12 cellular contexts compared by ENCODE assay signal in the genomic region with DNA sequence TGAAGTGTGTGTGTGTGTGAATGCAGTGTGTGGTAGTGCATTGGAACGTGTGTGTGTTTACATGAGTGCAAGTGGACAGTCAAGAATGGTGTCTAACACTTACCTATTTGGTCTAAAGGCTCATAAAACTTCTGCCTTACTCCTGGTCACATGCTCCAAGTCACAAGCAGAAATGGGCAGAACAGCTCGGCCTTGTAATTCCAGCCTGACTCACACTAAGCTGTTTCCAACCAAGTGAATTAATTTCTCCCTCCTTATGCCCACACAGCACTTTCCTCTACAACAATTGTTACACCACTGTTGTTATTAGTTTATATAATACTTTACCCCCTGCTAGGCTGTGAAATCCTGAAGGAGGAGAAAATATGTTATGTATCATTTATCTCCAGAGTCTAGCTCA. TPM values are rescaled to one million over a fixed set of nuclear protein-coding genes. Genes with fewer than 3 reads are reported as not detected.
DNase-seq lines count a peak whose midpoint lies in the region; TF ChIP-seq lines count a peak whose summit lies in the region.
"Had no signal": no experiment of that assay in that cellular context is flagged by ENCODE, and none has a peak within 500 bp of the region (broad histone marks: within the 10 kb centered on the region; RNA-seq: fewer than 3 reads in every experiment).

No MANE protein-coding gene starts in this region.

- peaks cover 14% of the 10 kb centered on the region for H3K9me3 ChIP-seq in MG63

- DNase-seq in A172 (ENCODE audit: low spot score) = peak; percentile 68
- peak; percentile 73 for DNase-seq in MG63
- DNase-seq in epithelial cell of proximal tubule (ENCODE audit: low read depth) = peak; percentile 94
- DNase-seq in myocyte (ENCODE audit: low read depth) = peak; percentile 13
- DNase-seq in HuH-7 (ENCODE audit: low spot score) = no peak
- DNase-seq in SW480 (ENCODE audit: low spot score) = no peak
- DNase-seq in stimulated activated CD4-positive, alpha-beta T cell treated with anti-CD3 and anti-CD28 coated beads, Interleukin-15, amount 100 ng/mL, for 24 hours = no peak
- no peak for DNase-seq in cerebellar cortex (ENCODE audit: low spot score)
- DNase-seq: GOT3; MV-4-11; stimulated activated CD4-positive, alpha-beta T cell treated with anti-CD3 and anti-CD28 coated beads, Interleukin-12 subunit alpha, Interleukin-12 subunit beta, amount 100 ng/mL, for 4 hours; T-helper 1 cell had no signal

- peaks cover 40% of the 10 kb centered on the region for H3K36me3 ChIP-seq in MG63

- H3K4me3 ChIP-seq in MG63 (no peak overlapping the region), epithelial cell of proximal tubule (ENCODE audit: low read depth, low read length) (no peak overlapping the region)

- no peak for TF ChIP-seq CTCF in epithelial cell of proximal tubule (conservative IDR thresholded peaks at IDR 0.05; ENCODE audit: low read depth, low read length)

- H3K27me3 ChIP-seq in MG63 = no peaks in the 10 kb centered on the region

RNA-seq across cellular contexts. Expression of a gene that starts 43.8 kb away (rescaled TPM):
- 73.0 and 84.2 TPM in 2 replicates for total RNA-seq in A172 (2014; rRNA removed; shearing (Covaris generic))
- 38.1 and 51.2 TPM in 2 replicates for total RNA-seq in MG63 (2014; rRNA removed; shearing (Covaris generic); ENCODE audit: low replicate concordance)
- total RNA-seq in epithelial cell of proximal tubule (0.07 and 1.3 TPM in 2 replicates), myocyte (51.4 and 65.3 TPM in 2 replicates)
- polyA plus RNA-seq in myocyte (2012) = 43.2 TPM

Comparison
In these comparisons a context has a peak if more than half of its experiments do, and no peak if none do; other contexts are left out.
1. DNase-seq: peak in A172 (single experiment), MG63 (single experiment), epithelial cell of proximal tubule (single experiment) and myocyte (single experiment); none in HuH-7 (single experiment), SW480 (single experiment), stimulated activated CD4-positive, alpha-beta T cell treated with anti-CD3 and anti-CD28 coated beads, Interleukin-15, amount 100 ng/mL, for 24 hours (single experiment) and cerebellar cortex (single experiment).
2. RNA of a gene that starts 43.8 kb away (total RNA-seq): 73.0 to 84.2 TPM in A172, 51.4 to 65.3 TPM in myocyte and 38.1 to 51.2 TPM in MG63; 0.07 to 1.3 TPM in epithelial cell of proximal tubule; every median in the first group is over 10 times any median in the second.